In genomic region chr5:171454549-171454948, GRCh38 we compare ENCODE assay signal across 1 cellular context.
TF ChIP-seq lines count a peak whose summit lies in the region.

No MANE protein-coding gene starts in this region.

TF ChIP-seq in IMR-90, 13 proteins besides CTCF, POLR2A, EP300 and RAD21 (continued from another document):
- TF ChIP-seq USF2 (IDR thresholded peaks at IDR 0.05; ENCODE audit: low read depth, low read length) (no peak), SMC3 (IDR thresholded peaks at IDR 0.05; ENCODE audit: low read depth, low read length) (no peak), RFX5 (IDR thresholded peaks at IDR 0.05; ENCODE audit: low read depth, low read length) (no peak)
